1 cellular context compared by ENCODE assay signal in genomic region chr1:21149862-21150432, GRCh38.
A peak's percentile ranks its signal among the peaks of the same experiment; 100 is the strongest.
TF ChIP-seq lines count a peak whose summit lies in the region.

No MANE protein-coding gene starts in this region.

TF ChIP-seq in SK-N-SH, 30 proteins besides CTCF, POLR2A, EP300 and RAD21 (continued from another document):
- peak; percentile 79 for TF ChIP-seq PBX3 (IDR thresholded peaks at IDR 0.05)
- no peak for TF ChIP-seq FOXJ3 (CRISPR knock-in tag; IDR thresholded peaks at IDR 0.05)
- TF ChIP-seq, protein P1, sequence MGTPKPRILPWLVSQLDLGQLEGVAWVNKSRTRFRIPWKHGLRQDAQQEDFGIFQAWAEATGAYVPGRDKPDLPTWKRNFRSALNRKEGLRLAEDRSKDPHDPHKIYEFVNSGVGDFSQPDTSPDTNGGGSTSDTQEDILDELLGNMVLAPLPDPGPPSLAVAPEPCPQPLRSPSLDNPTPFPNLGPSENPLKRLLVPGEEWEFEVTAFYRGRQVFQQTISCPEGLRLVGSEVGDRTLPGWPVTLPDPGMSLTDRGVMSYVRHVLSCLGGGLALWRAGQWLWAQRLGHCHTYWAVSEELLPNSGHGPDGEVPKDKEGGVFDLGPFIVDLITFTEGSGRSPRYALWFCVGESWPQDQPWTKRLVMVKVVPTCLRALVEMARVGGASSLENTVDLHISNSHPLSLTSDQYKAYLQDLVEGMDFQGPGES (IDR thresholded peaks at IDR 0.05; ENCODE audit: low read depth, low read length): no peak
- peak; percentile 93 for TF ChIP-seq YY1 (IDR thresholded peaks at IDR 0.05; ENCODE audit: low read depth)
- no peak for TF ChIP-seq POLR2AphosphoS5 (IDR thresholded peaks at IDR 0.05; ENCODE audit: low read depth, low read length)
- no peak for TF ChIP-seq SMC3 (IDR thresholded peaks at IDR 0.05; ENCODE audit: low read depth, low read length)
- TF ChIP-seq NFIC (IDR thresholded peaks at IDR 0.05; ENCODE audit: borderline replicate concordance): peak; percentile 45; the same call in 1 of the 2 replicates
- no peak for TF ChIP-seq NRF1 (IDR thresholded peaks at IDR 0.05; ENCODE audit: low read depth, low read length)
- TF ChIP-seq CHD2 (IDR thresholded peaks at IDR 0.05; ENCODE audit: low read length, partially characterized antibody): no peak
